ENCODE assay signal across 1 cellular context in the genomic region with DNA sequence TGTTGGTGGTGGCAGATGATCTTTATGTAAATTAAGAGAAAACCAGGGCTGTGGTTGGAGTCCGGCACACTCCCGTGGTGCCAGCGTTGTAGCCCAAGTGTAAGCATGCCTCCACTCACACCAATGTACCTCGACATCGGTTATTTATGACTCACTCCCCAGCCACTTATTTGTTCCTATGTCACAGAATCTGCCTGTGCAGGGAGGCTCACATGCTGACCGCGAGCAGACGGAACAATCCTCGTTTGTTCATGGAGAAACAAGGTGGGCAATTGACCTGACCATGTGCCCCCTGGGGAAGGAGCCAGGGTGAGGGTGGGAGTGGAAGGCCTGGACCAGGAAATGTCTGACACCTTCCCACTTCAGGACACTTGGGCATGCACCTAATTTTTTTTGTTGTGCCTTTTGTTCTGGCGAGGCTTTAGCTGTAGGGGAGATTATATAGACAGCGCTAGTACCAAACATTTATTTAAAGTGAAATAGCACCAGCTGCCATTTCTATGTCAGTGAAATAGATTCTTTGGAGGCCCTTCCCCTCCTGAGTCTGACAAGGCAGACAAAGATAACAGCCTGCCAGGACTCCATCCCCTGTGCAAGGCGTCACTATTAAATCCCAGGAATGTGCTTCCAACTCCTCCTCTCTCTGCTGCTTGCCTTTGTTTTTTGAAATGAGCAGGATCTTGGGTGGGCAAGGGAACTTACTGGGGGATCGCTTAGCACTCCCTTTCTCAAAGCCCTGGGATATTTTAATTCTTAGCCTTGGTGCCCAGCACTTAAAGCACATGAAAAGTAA.
TF ChIP-seq lines count a peak whose summit lies in the region.

No MANE protein-coding gene starts in this region.

TF ChIP-seq in GM23338, 12 proteins besides CTCF, POLR2A, EP300 and RAD21 (continued from another document):
- TF ChIP-seq, protein P1, sequence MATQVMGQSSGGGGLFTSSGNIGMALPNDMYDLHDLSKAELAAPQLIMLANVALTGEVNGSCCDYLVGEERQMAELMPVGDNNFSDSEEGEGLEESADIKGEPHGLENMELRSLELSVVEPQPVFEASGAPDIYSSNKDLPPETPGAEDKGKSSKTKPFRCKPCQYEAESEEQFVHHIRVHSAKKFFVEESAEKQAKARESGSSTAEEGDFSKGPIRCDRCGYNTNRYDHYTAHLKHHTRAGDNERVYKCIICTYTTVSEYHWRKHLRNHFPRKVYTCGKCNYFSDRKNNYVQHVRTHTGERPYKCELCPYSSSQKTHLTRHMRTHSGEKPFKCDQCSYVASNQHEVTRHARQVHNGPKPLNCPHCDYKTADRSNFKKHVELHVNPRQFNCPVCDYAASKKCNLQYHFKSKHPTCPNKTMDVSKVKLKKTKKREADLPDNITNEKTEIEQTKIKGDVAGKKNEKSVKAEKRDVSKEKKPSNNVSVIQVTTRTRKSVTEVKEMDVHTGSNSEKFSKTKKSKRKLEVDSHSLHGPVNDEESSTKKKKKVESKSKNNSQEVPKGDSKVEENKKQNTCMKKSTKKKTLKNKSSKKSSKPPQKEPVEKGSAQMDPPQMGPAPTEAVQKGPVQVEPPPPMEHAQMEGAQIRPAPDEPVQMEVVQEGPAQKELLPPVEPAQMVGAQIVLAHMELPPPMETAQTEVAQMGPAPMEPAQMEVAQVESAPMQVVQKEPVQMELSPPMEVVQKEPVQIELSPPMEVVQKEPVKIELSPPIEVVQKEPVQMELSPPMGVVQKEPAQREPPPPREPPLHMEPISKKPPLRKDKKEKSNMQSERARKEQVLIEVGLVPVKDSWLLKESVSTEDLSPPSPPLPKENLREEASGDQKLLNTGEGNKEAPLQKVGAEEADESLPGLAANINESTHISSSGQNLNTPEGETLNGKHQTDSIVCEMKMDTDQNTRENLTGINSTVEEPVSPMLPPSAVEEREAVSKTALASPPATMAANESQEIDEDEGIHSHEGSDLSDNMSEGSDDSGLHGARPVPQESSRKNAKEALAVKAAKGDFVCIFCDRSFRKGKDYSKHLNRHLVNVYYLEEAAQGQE (IDR thresholded peaks at IDR 0.05; ENCODE audit: unreplicated experiment) = no peak
- TF ChIP-seq ZNF331 (CRISPR knock-in tag; IDR thresholded peaks at IDR 0.05; ENCODE audit: low read depth) (no peak), ZNF114 (CRISPR knock-in tag; IDR thresholded peaks at IDR 0.05) (no peak), EZH2phosphoT487 (IDR thresholded peaks at IDR 0.05; ENCODE audit: unreplicated experiment) (no peak), CREB1 (CRISPR knock-in tag; IDR thresholded peaks at IDR 0.05; ENCODE audit: low read depth) (no peak), NANOG (IDR thresholded peaks at IDR 0.05; ENCODE audit: borderline replicate concordance) (no peak), STAT1 (IDR thresholded peaks at IDR 0.05; ENCODE audit: unreplicated experiment) (no peak), JUNB (IDR thresholded peaks at IDR 0.05; ENCODE audit: unreplicated experiment) (no peak)
- TF ChIP-seq, protein P2, sequence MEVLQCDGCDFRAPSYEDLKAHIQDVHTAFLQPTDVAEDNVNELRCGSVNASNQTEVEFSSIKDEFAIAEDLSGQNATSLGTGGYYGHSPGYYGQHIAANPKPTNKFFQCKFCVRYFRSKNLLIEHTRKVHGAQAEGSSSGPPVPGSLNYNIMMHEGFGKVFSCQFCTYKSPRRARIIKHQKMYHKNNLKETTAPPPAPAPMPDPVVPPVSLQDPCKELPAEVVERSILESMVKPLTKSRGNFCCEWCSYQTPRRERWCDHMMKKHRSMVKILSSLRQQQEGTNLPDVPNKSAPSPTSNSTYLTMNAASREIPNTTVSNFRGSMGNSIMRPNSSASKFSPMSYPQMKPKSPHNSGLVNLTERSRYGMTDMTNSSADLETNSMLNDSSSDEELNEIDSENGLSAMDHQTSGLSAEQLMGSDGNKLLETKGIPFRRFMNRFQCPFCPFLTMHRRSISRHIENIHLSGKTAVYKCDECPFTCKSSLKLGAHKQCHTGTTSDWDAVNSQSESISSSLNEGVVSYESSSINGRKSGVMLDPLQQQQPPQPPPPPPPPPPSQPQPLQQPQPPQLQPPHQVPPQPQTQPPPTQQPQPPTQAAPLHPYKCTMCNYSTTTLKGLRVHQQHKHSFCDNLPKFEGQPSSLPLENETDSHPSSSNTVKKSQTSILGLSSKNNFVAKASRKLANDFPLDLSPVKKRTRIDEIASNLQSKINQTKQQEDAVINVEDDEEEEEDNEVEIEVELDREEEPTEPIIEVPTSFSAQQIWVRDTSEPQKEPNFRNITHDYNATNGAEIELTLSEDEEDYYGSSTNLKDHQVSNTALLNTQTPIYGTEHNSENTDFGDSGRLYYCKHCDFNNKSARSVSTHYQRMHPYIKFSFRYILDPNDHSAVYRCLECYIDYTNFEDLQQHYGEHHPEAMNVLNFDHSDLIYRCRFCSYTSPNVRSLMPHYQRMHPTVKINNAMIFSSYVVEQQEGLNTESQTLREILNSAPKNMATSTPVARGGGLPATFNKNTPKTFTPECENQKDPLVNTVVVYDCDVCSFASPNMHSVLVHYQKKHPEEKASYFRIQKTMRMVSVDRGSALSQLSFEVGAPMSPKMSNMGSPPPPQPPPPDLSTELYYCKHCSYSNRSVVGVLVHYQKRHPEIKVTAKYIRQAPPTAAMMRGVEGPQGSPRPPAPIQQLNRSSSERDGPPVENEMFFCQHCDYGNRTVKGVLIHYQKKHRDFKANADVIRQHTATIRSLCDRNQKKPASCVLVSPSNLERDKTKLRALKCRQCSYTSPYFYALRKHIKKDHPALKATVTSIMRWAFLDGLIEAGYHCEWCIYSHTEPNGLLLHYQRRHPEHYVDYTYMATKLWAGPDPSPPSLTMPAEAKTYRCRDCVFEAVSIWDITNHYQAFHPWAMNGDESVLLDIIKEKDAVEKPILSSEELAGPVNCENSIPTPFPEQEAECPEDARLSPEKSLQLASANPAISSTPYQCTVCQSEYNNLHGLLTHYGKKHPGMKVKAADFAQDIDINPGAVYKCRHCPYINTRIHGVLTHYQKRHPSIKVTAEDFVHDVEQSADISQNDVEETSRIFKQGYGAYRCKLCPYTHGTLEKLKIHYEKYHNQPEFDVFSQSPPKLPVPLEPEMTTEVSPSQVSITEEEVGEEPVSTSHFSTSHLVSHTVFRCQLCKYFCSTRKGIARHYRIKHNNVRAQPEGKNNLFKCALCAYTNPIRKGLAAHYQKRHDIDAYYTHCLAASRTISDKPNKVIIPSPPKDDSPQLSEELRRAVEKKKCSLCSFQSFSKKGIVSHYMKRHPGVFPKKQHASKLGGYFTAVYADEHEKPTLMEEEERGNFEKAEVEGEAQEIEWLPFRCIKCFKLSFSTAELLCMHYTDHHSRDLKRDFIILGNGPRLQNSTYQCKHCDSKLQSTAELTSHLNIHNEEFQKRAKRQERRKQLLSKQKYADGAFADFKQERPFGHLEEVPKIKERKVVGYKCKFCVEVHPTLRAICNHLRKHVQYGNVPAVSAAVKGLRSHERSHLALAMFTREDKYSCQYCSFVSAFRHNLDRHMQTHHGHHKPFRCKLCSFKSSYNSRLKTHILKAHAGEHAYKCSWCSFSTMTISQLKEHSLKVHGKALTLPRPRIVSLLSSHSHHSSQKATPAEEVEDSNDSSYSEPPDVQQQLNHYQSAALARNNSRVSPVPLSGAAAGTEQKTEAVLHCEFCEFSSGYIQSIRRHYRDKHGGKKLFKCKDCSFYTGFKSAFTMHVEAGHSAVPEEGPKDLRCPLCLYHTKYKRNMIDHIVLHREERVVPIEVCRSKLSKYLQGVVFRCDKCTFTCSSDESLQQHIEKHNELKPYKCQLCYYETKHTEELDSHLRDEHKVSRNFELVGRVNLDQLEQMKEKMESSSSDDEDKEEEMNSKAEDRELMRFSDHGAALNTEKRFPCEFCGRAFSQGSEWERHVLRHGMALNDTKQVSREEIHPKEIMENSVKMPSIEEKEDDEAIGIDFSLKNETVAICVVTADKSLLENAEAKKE (CRISPR knock-in tag; IDR thresholded peaks at IDR 0.05) = no peak
- TF ChIP-seq, protein P3, sequence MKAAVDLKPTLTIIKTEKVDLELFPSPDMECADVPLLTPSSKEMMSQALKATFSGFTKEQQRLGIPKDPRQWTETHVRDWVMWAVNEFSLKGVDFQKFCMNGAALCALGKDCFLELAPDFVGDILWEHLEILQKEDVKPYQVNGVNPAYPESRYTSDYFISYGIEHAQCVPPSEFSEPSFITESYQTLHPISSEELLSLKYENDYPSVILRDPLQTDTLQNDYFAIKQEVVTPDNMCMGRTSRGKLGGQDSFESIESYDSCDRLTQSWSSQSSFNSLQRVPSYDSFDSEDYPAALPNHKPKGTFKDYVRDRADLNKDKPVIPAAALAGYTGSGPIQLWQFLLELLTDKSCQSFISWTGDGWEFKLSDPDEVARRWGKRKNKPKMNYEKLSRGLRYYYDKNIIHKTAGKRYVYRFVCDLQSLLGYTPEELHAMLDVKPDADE (IDR thresholded peaks at IDR 0.05) = no peak
TF ChIP-seq in GM23338: peak in this region for 0.
